ENCODE assay signal across 15 cellular contexts in genomic region chr3:157317895-157318294, GRCh38.
"Had no signal": no experiment of that assay in that cellular context is flagged by ENCODE, and none has a peak within 500 bp of the region (broad histone marks: within the 10 kb centered on the region; RNA-seq: fewer than 3 reads in every experiment).

No MANE protein-coding gene starts in this region.

- DNase-seq: activated CD4-positive, alpha-beta T cell treated with anti-CD3 and anti-CD28 coated beads for 1 hour; activated CD4-positive, alpha-beta T cell treated with anti-CD3 and anti-CD28 coated beads, Interleukin-2, amount 50 U/mL, for 48 hours; activated naive CD4-positive, alpha-beta T cell treated with Interleukin-2 at 50 U/mL for 16 hours; aorta; endodermal cell; foreskin melanocyte; head of caudate nucleus; posterior cingulate gyrus; retina; stimulated activated CD4-positive, alpha-beta T cell treated with anti-CD3 and anti-CD28 coated beads, Interleukin-2, amount 100 ng/mL, for 48 hours; tibial artery had no signal

- H3K9me3 ChIP-seq: breast epithelium, tibial artery had no signal

- H3K36me3 ChIP-seq: breast epithelium, tibial artery had no signal

- H3K27ac ChIP-seq: breast epithelium, tibial artery had no signal

- ATAC-seq: activated T-helper 17 cell treated with anti-CD3 and anti-CD28 coated beads, Interleukin-2, amount 50 U/mL, for 72 hours; natural killer cell treated with Interleukin-12 subunit alpha and Interleukin-12 subunit beta and Interleukin-15 and Interleukin-18, amount 100 ng/mL, for 72 hours; stimulated activated memory B cell treated with anti-CD40 and anti-IgM and Interleukin-4, amounts not matched to agents 10 μg/mL and 1 μg/mL and 100 μg/mL, for 72 hours had no signal

- H3K27me3 ChIP-seq: breast epithelium, tibial artery had no signal

- H3K4me3 ChIP-seq: breast epithelium, tibial artery had no signal

- H3K4me1 ChIP-seq: breast epithelium, tibial artery had no signal
